ENCODE assay signal across 1 cellular context in the genomic region with DNA sequence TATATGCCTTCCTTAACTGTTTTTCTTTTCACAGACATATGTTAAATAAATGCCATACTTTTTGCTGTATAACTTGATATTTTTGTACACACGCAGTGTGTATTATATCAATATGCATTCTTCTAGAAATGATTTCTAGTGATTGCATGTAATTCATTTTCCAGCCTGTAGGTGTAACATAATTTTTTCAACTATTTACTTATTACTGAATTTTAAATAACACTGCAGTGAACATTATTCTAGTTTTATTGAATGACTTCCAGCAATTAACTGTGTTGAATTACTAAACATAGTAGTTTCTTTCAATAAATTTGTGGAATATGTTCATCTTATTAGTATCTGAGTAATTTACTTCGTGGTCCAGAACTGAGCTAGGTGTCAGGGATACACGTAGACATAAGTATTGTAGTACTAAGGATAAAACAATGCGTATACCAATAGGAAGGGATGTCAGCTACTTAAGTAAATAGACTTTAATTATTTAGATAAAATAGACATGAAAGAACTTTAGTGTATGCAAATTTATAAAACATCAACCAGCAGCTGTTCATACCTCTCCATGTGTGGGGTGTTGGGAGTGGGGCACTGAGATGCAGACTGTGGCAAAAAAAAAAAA.
TF ChIP-seq lines count a peak whose summit lies in the region.

No MANE protein-coding gene starts in this region.

TF ChIP-seq in IMR-90, 13 proteins besides CTCF, POLR2A, EP300 and RAD21 (continued from another document):
- TF ChIP-seq NFE2L2 (IDR thresholded peaks at IDR 0.05; ENCODE audit: low read depth, low read length) = no peak
- TF ChIP-seq RFX5 (IDR thresholded peaks at IDR 0.05; ENCODE audit: low read depth, low read length) = no peak
- no peak for TF ChIP-seq MXI1 (IDR thresholded peaks at IDR 0.05; ENCODE audit: borderline replicate concordance, low read depth, low read length)
- TF ChIP-seq MAZ (IDR thresholded peaks at IDR 0.05; ENCODE audit: borderline replicate concordance, low read depth, low read length) = no peak
